In the genomic region with DNA sequence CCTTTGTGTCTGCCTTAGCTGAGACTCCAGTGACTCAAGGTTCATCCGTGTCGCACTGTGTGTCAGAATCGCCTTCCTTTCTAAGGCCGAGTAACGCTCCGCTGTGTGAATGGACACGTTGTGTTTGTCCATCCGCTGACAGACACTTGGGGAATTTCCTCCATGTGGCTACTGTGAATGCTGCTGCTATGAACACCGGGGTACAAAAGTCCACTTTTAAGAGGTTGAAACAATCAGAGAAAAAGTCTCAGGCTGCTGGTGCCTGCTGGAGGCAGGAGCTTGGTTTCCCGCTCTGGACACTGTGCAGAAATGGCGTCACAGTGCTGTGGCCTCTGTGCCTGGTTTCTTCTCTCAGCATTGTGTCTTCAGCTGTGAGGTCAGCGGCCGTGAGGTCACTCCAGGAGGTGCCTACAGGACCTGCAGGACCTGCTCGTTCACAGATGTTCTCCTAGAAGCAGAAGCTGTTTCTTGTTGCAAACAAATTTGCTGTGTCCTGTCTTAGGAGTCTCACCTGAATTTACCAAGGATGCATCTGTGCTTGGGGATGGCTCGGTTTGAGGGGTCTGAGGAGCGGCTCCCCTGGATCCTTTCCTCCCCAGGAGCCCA, we compare ENCODE assay signal across 1 cellular context.
TF ChIP-seq lines count a peak whose summit lies in the region.

No MANE protein-coding gene starts in this region.

TF ChIP-seq in HepG2, 621 proteins besides CTCF, POLR2A, EP300 and RAD21 (continued from another document and continues in another):
- TF ChIP-seq RNF219 (CRISPR knock-in tag; IDR thresholded peaks at IDR 0.05) (no peak), SCMH1 (CRISPR knock-in tag; IDR thresholded peaks at IDR 0.05; ENCODE audit: borderline replicate concordance) (no peak), SMARCE1 (IDR thresholded peaks at IDR 0.05; ENCODE audit: borderline replicate concordance) (no peak), NFE2L2 (IDR thresholded peaks at IDR 0.05; ENCODE audit: low read length) (no peak), KDM5B (CRISPR knock-in tag; IDR thresholded peaks at IDR 0.05; ENCODE audit: borderline replicate concordance) (no peak; the same call in 1 of the 2 replicates), ZNF234 (CRISPR knock-in tag; conservative IDR thresholded peaks at IDR 0.05) (no peak), ZNF713 (CRISPR knock-in tag; IDR thresholded peaks at IDR 0.05) (no peak), NFIC (IDR thresholded peaks at IDR 0.05; ENCODE audit: low read length) (no peak), POLR2AphosphoS5 (IDR thresholded peaks at IDR 0.05; ENCODE audit: low read depth, low read length) (peak; percentile 55), MNT (IDR thresholded peaks at IDR 0.05) (peak; percentile 80), LBX2 (CRISPR knock-in tag; IDR thresholded peaks at IDR 0.05; ENCODE audit: borderline replicate concordance) (no peak), ZNF782 (CRISPR knock-in tag; IDR thresholded peaks at IDR 0.05; ENCODE audit: borderline replicate concordance) (no peak), HHEX (CRISPR knock-in tag; IDR thresholded peaks at IDR 0.05) (no peak), ZKSCAN1 (IDR thresholded peaks at IDR 0.05; ENCODE audit: low read length) (no peak), ZNF556 (CRISPR knock-in tag; IDR thresholded peaks at IDR 0.05; ENCODE audit: borderline replicate concordance) (peak; percentile 24; the same call in 1 of the 2 replicates), HNF4G (IDR thresholded peaks at IDR 0.05; ENCODE audit: borderline replicate concordance, low read depth, low read length) (peak; percentile 83; the same call in 1 of the 2 replicates), HNF4G (CRISPR knock-in tag; IDR thresholded peaks at IDR 0.05; ENCODE audit: borderline replicate concordance, low read depth) (peak; percentile 49; the same call in 1 of the 2 replicates), ZNF230 (CRISPR knock-in tag; IDR thresholded peaks at IDR 0.05) (no peak), ZFY (CRISPR knock-in tag; IDR thresholded peaks at IDR 0.05) (no peak), PATZ1 (CRISPR knock-in tag; IDR thresholded peaks at IDR 0.05) (peak; percentile 73), ZNF687 (CRISPR knock-in tag; IDR thresholded peaks at IDR 0.05) (no peak), IRF9 (CRISPR knock-in tag; IDR thresholded peaks at IDR 0.05; ENCODE audit: borderline replicate concordance) (peak; percentile 12; the same call in 1 of the 2 replicates), ZNF749 (CRISPR knock-in tag; IDR thresholded peaks at IDR 0.05; ENCODE audit: borderline replicate concordance) (no peak), GATAD2A (CRISPR knock-in tag; IDR thresholded peaks at IDR 0.05) (peak; percentile 79), YEATS4 (CRISPR knock-in tag; IDR thresholded peaks at IDR 0.05; ENCODE audit: borderline replicate concordance) (peak; percentile 68), TFAP4 (IDR thresholded peaks at IDR 0.05; ENCODE audit: borderline replicate concordance, low read depth) (peak; percentile 38; the same call in 1 of the 2 replicates), PAF1 (CRISPR knock-in tag; IDR thresholded peaks at IDR 0.05) (no peak), GZF1 (CRISPR knock-in tag; IDR thresholded peaks at IDR 0.05) (no peak), ZKSCAN5 (CRISPR knock-in tag; IDR thresholded peaks at IDR 0.05) (no peak), ZNF589 (CRISPR knock-in tag; conservative IDR thresholded peaks at IDR 0.05) (0 out of 2 replicates have a peak, but pooled peaks have one; percentile 29), ZNF563 (CRISPR knock-in tag; IDR thresholded peaks at IDR 0.05) (peak; percentile 90; the same call in 1 of the 2 replicates), ZNF383 (CRISPR knock-in tag; IDR thresholded peaks at IDR 0.05; ENCODE audit: borderline replicate concordance) (no peak), ZNF552 (CRISPR knock-in tag; IDR thresholded peaks at IDR 0.05; ENCODE audit: borderline replicate concordance) (no peak), ZNF326 (CRISPR knock-in tag; IDR thresholded peaks at IDR 0.05; ENCODE audit: borderline replicate concordance) (no peak)
- TF ChIP-seq, protein P1, sequence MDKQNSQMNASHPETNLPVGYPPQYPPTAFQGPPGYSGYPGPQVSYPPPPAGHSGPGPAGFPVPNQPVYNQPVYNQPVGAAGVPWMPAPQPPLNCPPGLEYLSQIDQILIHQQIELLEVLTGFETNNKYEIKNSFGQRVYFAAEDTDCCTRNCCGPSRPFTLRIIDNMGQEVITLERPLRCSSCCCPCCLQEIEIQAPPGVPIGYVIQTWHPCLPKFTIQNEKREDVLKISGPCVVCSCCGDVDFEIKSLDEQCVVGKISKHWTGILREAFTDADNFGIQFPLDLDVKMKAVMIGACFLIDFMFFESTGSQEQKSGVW (CRISPR knock-in tag; IDR thresholded peaks at IDR 0.05; ENCODE audit: borderline replicate concordance), result no peak
- TF ChIP-seq, protein P2, sequence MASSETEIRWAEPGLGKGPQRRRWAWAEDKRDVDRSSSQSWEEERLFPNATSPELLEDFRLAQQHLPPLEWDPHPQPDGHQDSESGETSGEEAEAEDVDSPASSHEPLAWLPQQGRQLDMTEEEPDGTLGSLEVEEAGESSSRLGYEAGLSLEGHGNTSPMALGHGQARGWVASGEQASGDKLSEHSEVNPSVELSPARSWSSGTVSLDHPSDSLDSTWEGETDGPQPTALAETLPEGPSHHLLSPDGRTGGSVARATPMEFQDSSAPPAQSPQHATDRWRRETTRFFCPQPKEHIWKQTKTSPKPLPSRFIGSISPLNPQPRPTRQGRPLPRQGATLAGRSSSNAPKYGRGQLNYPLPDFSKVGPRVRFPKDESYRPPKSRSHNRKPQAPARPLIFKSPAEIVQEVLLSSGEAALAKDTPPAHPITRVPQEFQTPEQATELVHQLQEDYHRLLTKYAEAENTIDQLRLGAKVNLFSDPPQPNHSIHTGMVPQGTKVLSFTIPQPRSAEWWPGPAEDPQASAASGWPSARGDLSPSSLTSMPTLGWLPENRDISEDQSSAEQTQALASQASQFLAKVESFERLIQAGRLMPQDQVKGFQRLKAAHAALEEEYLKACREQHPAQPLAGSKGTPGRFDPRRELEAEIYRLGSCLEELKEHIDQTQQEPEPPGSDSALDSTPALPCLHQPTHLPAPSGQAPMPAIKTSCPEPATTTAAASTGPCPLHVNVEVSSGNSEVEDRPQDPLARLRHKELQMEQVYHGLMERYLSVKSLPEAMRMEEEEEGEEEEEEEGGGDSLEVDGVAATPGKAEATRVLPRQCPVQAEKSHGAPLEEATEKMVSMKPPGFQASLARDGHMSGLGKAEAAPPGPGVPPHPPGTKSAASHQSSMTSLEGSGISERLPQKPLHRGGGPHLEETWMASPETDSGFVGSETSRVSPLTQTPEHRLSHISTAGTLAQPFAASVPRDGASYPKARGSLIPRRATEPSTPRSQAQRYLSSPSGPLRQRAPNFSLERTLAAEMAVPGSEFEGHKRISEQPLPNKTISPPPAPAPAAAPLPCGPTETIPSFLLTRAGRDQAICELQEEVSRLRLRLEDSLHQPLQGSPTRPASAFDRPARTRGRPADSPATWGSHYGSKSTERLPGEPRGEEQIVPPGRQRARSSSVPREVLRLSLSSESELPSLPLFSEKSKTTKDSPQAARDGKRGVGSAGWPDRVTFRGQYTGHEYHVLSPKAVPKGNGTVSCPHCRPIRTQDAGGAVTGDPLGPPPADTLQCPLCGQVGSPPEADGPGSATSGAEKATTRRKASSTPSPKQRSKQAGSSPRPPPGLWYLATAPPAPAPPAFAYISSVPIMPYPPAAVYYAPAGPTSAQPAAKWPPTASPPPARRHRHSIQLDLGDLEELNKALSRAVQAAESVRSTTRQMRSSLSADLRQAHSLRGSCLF (CRISPR knock-in tag; IDR thresholded peaks at IDR 0.05; ENCODE audit: borderline replicate concordance), result no peak; the same call in 1 of the 2 replicates
